ENCODE assay signal across 8 cellular contexts in genomic region chr9:63859475-63860215, GRCh38.
DNase-seq lines count a peak whose midpoint lies in the region; ATAC-seq and TF ChIP-seq lines count a peak whose summit lies in the region.
"Had no signal": no experiment of that assay in that cellular context is flagged by ENCODE, and none has a peak within 500 bp of the region (broad histone marks: within the 10 kb centered on the region; RNA-seq: fewer than 3 reads in every experiment).

No MANE protein-coding gene starts in this region.

- H3K9me3 Mint-ChIP-seq in activated CD4-positive, alpha-beta memory T cell treated with anti-CD3 and anti-CD28 coated beads for 36 hours, result peaks cover 14% of the 10 kb centered on the region
- peaks cover 13% of the 10 kb centered on the region for H3K9me3 Mint-ChIP-seq in stimulated activated memory B cell treated with anti-CD40 and anti-IgM and Interleukin-4, amounts not matched to agents 10 μg/mL and 1 μg/mL and 100 μg/mL, for 72 hours

- H3K27me3 Mint-ChIP-seq in activated CD4-positive, alpha-beta memory T cell treated with anti-CD3 and anti-CD28 coated beads for 36 hours, result no peaks in the 10 kb centered on the region
- no peaks in the 10 kb centered on the region for H3K27me3 Mint-ChIP-seq in stimulated activated memory B cell treated with anti-CD40 and anti-IgM and Interleukin-4, amounts not matched to agents 10 μg/mL and 1 μg/mL and 100 μg/mL, for 72 hours

- H4K20me1 ChIP-seq in GM23248 (ENCODE audit: insufficient read depth), result no peaks in the 10 kb centered on the region

- no peak for TF ChIP-seq CTCF in fibroblast of mammary gland (conservative IDR thresholded peaks at IDR 0.05; ENCODE audit: control insufficient read depth, insufficient read depth, low read depth, low read length)

- no peaks in the 10 kb centered on the region for H3K4me1 Mint-ChIP-seq in activated CD4-positive, alpha-beta memory T cell treated with anti-CD3 and anti-CD28 coated beads for 36 hours (ENCODE audit: low read depth)
- no peaks in the 10 kb centered on the region for H3K4me1 Mint-ChIP-seq in stimulated activated memory B cell treated with anti-CD40 and anti-IgM and Interleukin-4, amounts not matched to agents 10 μg/mL and 1 μg/mL and 100 μg/mL, for 72 hours

- H3K4me3 Mint-ChIP-seq in activated CD4-positive, alpha-beta memory T cell treated with anti-CD3 and anti-CD28 coated beads for 36 hours, result peak overlapping the region; percentile 47
- H3K4me3 Mint-ChIP-seq in stimulated activated memory B cell treated with anti-CD40 and anti-IgM and Interleukin-4, amounts not matched to agents 10 μg/mL and 1 μg/mL and 100 μg/mL, for 72 hours, result peak overlapping the region; percentile 72

- intact Hi-C loops in activated CD4-positive, alpha-beta memory T cell treated with anti-CD3 and anti-CD28 coated beads for 36 hours (cut with micrococcal nuclease), result no loop called here

- H2AFZ ChIP-seq in GM23248, result no peak overlapping the region

- POLR2A ChIA-PET in activated CD4-positive, alpha-beta memory T cell treated with anti-CD3 and anti-CD28 coated beads for 36 hours (lab: Charles Lee), result no interaction called here

- H3K27me3 ChIP-seq in GM23248 (replicated peaks; ENCODE audit: insufficient read depth), result no peaks in the 10 kb centered on the region

- no peaks in the 10 kb centered on the region for H3K4me1 ChIP-seq in GM23248 (ENCODE audit: insufficient read depth)

- H3K36me3 Mint-ChIP-seq in activated CD4-positive, alpha-beta memory T cell treated with anti-CD3 and anti-CD28 coated beads for 36 hours, result peaks cover 3% of the 10 kb centered on the region
- H3K36me3 Mint-ChIP-seq in stimulated activated memory B cell treated with anti-CD40 and anti-IgM and Interleukin-4, amounts not matched to agents 10 μg/mL and 1 μg/mL and 100 μg/mL, for 72 hours, result no peaks in the 10 kb centered on the region

- WGBS in GM23248 (ENCODE audit: low coverage in 1 of 2, low lambda C conversion rate in 2 of 2, missing lambda C conversion rate in 2 of 2), 2 experiments, result 39 to 47% methylated on average over 39 to 51 of the region's 52 CpGs

- CTCF ChIA-PET in activated CD4-positive, alpha-beta memory T cell treated with anti-CD3 and anti-CD28 coated beads for 36 hours (lab: Charles Lee), result no interaction called here

- H3K9me2 ChIP-seq in GM23248 (ENCODE audit: insufficient read depth), result no peaks in the 10 kb centered on the region

- no peak overlapping the region for H3K4me3 ChIP-seq in GM23248
- no peak overlapping the region for H3K4me3 ChIP-seq in fibroblast of mammary gland (ENCODE audit: control insufficient read depth, low read depth, low read length)

- peak; percentile 6 for DNase-seq in GM23248
- peak; percentile 27 for DNase-seq in activated CD4-positive, alpha-beta memory T cell treated with anti-CD3 and anti-CD28 coated beads for 36 hours
- peak; percentile 0 for DNase-seq in fibroblast of mammary gland (ENCODE audit: low read depth)
- no peak for DNase-seq in GM03348 (ENCODE audit: low spot score)
- DNase-seq in NCI-H2196 (lab: John Stamatoyannopoulos, UW; ENCODE audit: unreplicated experiment), result no peak
- DNase-seq: MV-4-11 had no signal

- in situ Hi-C loops in GM23248 (cut with MboI), result no loop called here

- H3K27ac Mint-ChIP-seq in activated CD4-positive, alpha-beta memory T cell treated with anti-CD3 and anti-CD28 coated beads for 36 hours, result no peak overlapping the region
- H3K27ac Mint-ChIP-seq in stimulated activated memory B cell treated with anti-CD40 and anti-IgM and Interleukin-4, amounts not matched to agents 10 μg/mL and 1 μg/mL and 100 μg/mL, for 72 hours, result peak overlapping the region; percentile 38

- H3K9me3 ChIP-seq in GM23248 (ENCODE audit: low read depth), result no peaks in the 10 kb centered on the region

- no peak overlapping the region for H3K27ac ChIP-seq in GM23248

- H3K79me2 ChIP-seq in GM23248 (ENCODE audit: insufficient read depth), result no peaks in the 10 kb centered on the region

- H3K9ac ChIP-seq in GM23248, result no peak overlapping the region

- H3K36me3 ChIP-seq in GM23248 (ENCODE audit: low read depth), result no peaks in the 10 kb centered on the region

- no peak overlapping the region for H3K4me2 ChIP-seq in GM23248 (ENCODE audit: unreplicated experiment)

- no peak for ATAC-seq in stimulated activated memory B cell treated with anti-CD40 and anti-IgM and Interleukin-4, amounts not matched to agents 10 μg/mL and 1 μg/mL and 100 μg/mL, for 72 hours
- ATAC-seq in GM19467 (IDR thresholded peaks at IDR 0.05; ENCODE audit: unreplicated experiment), result no peak

- no peaks in the 10 kb centered on the region for H3F3A ChIP-seq in GM23248 (ENCODE audit: insufficient read depth)

Comparison
In these comparisons a context has a peak if more than half of its experiments do, and no peak if none do; other contexts are left out.
1. DNase-seq: peak in GM23248 (single experiment), activated CD4-positive, alpha-beta memory T cell treated with anti-CD3 and anti-CD28 coated beads for 36 hours (single experiment) and fibroblast of mammary gland (single experiment); none in GM03348 (single experiment) and NCI-H2196 (single experiment).